ENCODE assay signal across 36 cellular contexts in genomic region chr4:103036169-103036568, GRCh38. TPM values are rescaled to one million over a fixed set of nuclear protein-coding genes. Genes with fewer than 3 reads are reported as not detected.
"Had no signal": no experiment of that assay in that cellular context is flagged by ENCODE, and none has a peak within 500 bp of the region (broad histone marks: within the 10 kb centered on the region; RNA-seq: fewer than 3 reads in every experiment).

No MANE protein-coding gene starts in this region.

- H3K9me3 ChIP-seq: body of pancreas, breast epithelium had no signal

- H3K36me3 ChIP-seq: adrenal gland, brain microvascular endothelial cell, breast epithelium had no signal

- H3K4me3 ChIP-seq: adrenal gland, body of pancreas, breast epithelium had no signal

- ATAC-seq: activated CD4-positive, alpha-beta T cell treated with anti-CD3 and anti-CD28 coated beads for 36 hours; activated CD8-positive, alpha-beta T cell treated with anti-CD3 and anti-CD28 coated beads for 36 hours; activated naive CD4-positive, alpha-beta T cell treated with anti-CD3 and anti-CD28 coated beads, Interleukin-2, amount 50 U/mL, for 72 hours; activated T-cell treated with anti-CD3 and anti-CD28 coated beads, Interleukin-2, amount 50 U/mL, for 4 hours; activated T-cell treated with anti-CD3 and anti-CD28 coated beads, Interleukin-2, amount 50 U/mL, for 72 hours; activated T-helper 17 cell treated with anti-CD3 and anti-CD28 coated beads, Interleukin-2, amount 50 U/mL, for 72 hours; body of pancreas; T-cell had no signal

- H3K4me3 Mint-ChIP-seq: activated B cell treated with CpG ODN at 0.5 μM for 24 hours; activated CD4-positive, alpha-beta memory T cell treated with anti-CD3 and anti-CD28 coated beads for 36 hours; activated CD4-positive, alpha-beta T cell treated with anti-CD3 and anti-CD28 coated beads for 36 hours; activated CD8-positive, alpha-beta T cell treated with anti-CD3 and anti-CD28 coated beads for 36 hours; activated naive CD4-positive, alpha-beta T cell treated with anti-CD3 and anti-CD28 coated beads for 36 hours; activated naive CD8-positive, alpha-beta T cell treated with anti-CD3 and anti-CD28 coated beads for 36 hours; activated T-cell treated with anti-CD3 and anti-CD28 coated beads, Interleukin-2, amount 50 U/mL, for 4 hours; activated T-cell treated with anti-CD3 and anti-CD28 coated beads, Interleukin-2, amount 50 U/mL, for 72 hours; activated T-helper 1 cell treated with anti-CD3 and anti-CD28 coated beads, Interleukin-12 subunit alpha, Interleukin-12 subunit beta, Interleukin-2, Interleukin-4 antibody, amounts not matched to agents 30 ng/mL and 10 ng/mL and 1 ng/mL, durations not matched to agents 14 hours and 24 hours and 36 hours; activated T-helper 17 cell treated with anti-CD3 and anti-CD28 coated beads, Interleukin-2, amount 50 U/mL, for 72 hours; central memory CD8-positive, alpha-beta T cell; T-cell; T-helper 2 cell treated with Interferon-gamma antibody and Interleukin-4, amounts not matched to agents 5 μg/mL and 100 μg/mL, for 36 hours had no signal

- H3K9me3 Mint-ChIP-seq: activated B cell treated with CpG ODN at 0.5 μM for 24 hours; activated CD4-positive, alpha-beta memory T cell treated with anti-CD3 and anti-CD28 coated beads for 36 hours; activated CD8-positive, alpha-beta T cell treated with anti-CD3 and anti-CD28 coated beads for 36 hours; activated naive CD4-positive, alpha-beta T cell treated with anti-CD3 and anti-CD28 coated beads for 36 hours; activated naive CD4-positive, alpha-beta T cell treated with anti-CD3 and anti-CD28 coated beads, Interleukin-2, amount 50 U/mL, for 72 hours; activated naive CD8-positive, alpha-beta T cell treated with anti-CD3 and anti-CD28 coated beads for 36 hours; activated T-cell treated with anti-CD3 and anti-CD28 coated beads, Interleukin-2, amount 50 U/mL, for 4 hours; activated T-cell treated with anti-CD3 and anti-CD28 coated beads, Interleukin-2, amount 50 U/mL, for 72 hours; activated T-helper 1 cell treated with anti-CD3 and anti-CD28 coated beads, Interleukin-12 subunit alpha, Interleukin-12 subunit beta, Interleukin-2, Interleukin-4 antibody, amounts not matched to agents 30 ng/mL and 10 ng/mL and 1 ng/mL, durations not matched to agents 14 hours and 24 hours and 36 hours; activated T-helper 17 cell treated with anti-CD3 and anti-CD28 coated beads, Interleukin-2, amount 50 U/mL, for 72 hours; central memory CD8-positive, alpha-beta T cell; T-cell; T-helper 2 cell treated with Interferon-gamma antibody and Interleukin-4, amounts not matched to agents 5 μg/mL and 100 μg/mL, for 36 hours had no signal

- H3K27me3 Mint-ChIP-seq: activated B cell treated with CpG ODN at 0.5 μM for 24 hours; activated CD4-positive, alpha-beta memory T cell treated with anti-CD3 and anti-CD28 coated beads for 36 hours; activated CD4-positive, alpha-beta T cell treated with anti-CD3 and anti-CD28 coated beads for 36 hours; activated CD8-positive, alpha-beta T cell treated with anti-CD3 and anti-CD28 coated beads for 36 hours; activated naive CD8-positive, alpha-beta T cell treated with anti-CD3 and anti-CD28 coated beads for 36 hours; activated T-helper 17 cell treated with anti-CD3 and anti-CD28 coated beads, Interleukin-2, amount 50 U/mL, for 72 hours; central memory CD8-positive, alpha-beta T cell; T-cell had no signal

- DNase-seq: activated B cell treated with CpG ODN at 0.5 μM for 24 hours; activated CD4-positive, alpha-beta memory T cell treated with anti-CD3 and anti-CD28 coated beads for 36 hours; activated CD4-positive, alpha-beta T cell treated with anti-CD3 and anti-CD28 coated beads for 36 hours; activated CD4-positive, alpha-beta T cell treated with anti-CD3 and anti-CD28 coated beads for 48 hours; activated CD4-positive, alpha-beta T cell treated with anti-CD3 and anti-CD28 coated beads, Interleukin-2, amount 50 U/mL, for 1 hour; activated CD4-positive, alpha-beta T cell treated with anti-CD3 and anti-CD28 coated beads, Interleukin-2, amount 50 U/mL, for 4 hours; activated CD4-positive, CD25-positive, alpha-beta regulatory T cell treated with anti-CD3 and anti-CD28 coated beads, Interleukin-2, amount 50 U/mL, for 72 hours; activated CD8-positive, alpha-beta memory T cell treated with anti-CD3 and anti-CD28 coated beads, Interleukin-2, amount 50 U/mL, for 4 hours; activated CD8-positive, alpha-beta T cell treated with anti-CD3 and anti-CD28 coated beads for 36 hours; activated effector memory CD4-positive, alpha-beta T cell treated with anti-CD3 and anti-CD28 coated beads, Interleukin-2, amount 50 U/mL, for 16 hours; activated gamma-delta T cell treated with Interleukin-2 at 50 U/mL for 16 hours; activated naive CD4-positive, alpha-beta T cell; activated naive CD4-positive, alpha-beta T cell treated with anti-CD3 and anti-CD28 coated beads for 36 hours; activated naive CD4-positive, alpha-beta T cell treated with anti-CD3 and anti-CD28 coated beads, Interleukin-2, amount 50 U/mL, for 16 hours; activated naive CD8-positive, alpha-beta T cell treated with anti-CD3 and anti-CD28 coated beads for 36 hours; activated T-cell treated with anti-CD3 and anti-CD28 coated beads for 4 hours; activated T-cell treated with anti-CD3 and anti-CD28 coated beads, Interleukin-2, amount 50 U/mL, for 1 hour; activated T-cell treated with anti-CD3 and anti-CD28 coated beads, Interleukin-2, amount 50 U/mL, for 4 hours; activated T-cell treated with anti-CD3 and anti-CD28 coated beads, Interleukin-2, amount 50 U/mL, for 72 hours; adrenal gland; amniotic stem cell; aorta; body of pancreas; brain microvascular endothelial cell; caudate nucleus; cerebellar nuclear complex; T-cell; T-helper 2 cell; T-helper 9 cell had no signal

- H3K4me1 ChIP-seq: adrenal gland, body of pancreas, breast epithelium had no signal

- H3K27me3 ChIP-seq: adrenal gland, body of pancreas, brain microvascular endothelial cell, breast epithelium had no signal

- H3K27ac ChIP-seq: adrenal gland, body of pancreas, brain microvascular endothelial cell, breast epithelium, VCaP had no signal

- H3K27ac Mint-ChIP-seq: activated B cell treated with CpG ODN at 0.5 μM for 24 hours; activated CD4-positive, alpha-beta memory T cell treated with anti-CD3 and anti-CD28 coated beads for 36 hours; activated CD4-positive, alpha-beta T cell treated with anti-CD3 and anti-CD28 coated beads for 36 hours; activated CD8-positive, alpha-beta T cell treated with anti-CD3 and anti-CD28 coated beads for 36 hours; activated naive CD4-positive, alpha-beta T cell treated with anti-CD3 and anti-CD28 coated beads for 36 hours; activated naive CD4-positive, alpha-beta T cell treated with anti-CD3 and anti-CD28 coated beads, Interleukin-2, amount 50 U/mL, for 72 hours; activated naive CD8-positive, alpha-beta T cell treated with anti-CD3 and anti-CD28 coated beads for 36 hours; activated T-cell treated with anti-CD3 and anti-CD28 coated beads, Interleukin-2, amount 50 U/mL, for 72 hours; activated T-helper 1 cell treated with anti-CD3 and anti-CD28 coated beads, Interleukin-12 subunit alpha, Interleukin-12 subunit beta, Interleukin-2, Interleukin-4 antibody, amounts not matched to agents 30 ng/mL and 10 ng/mL and 1 ng/mL, durations not matched to agents 14 hours and 24 hours and 36 hours; activated T-helper 17 cell treated with anti-CD3 and anti-CD28 coated beads, Interleukin-2, amount 50 U/mL, for 72 hours; T-cell; T-helper 2 cell treated with Interferon-gamma antibody and Interleukin-4, amounts not matched to agents 5 μg/mL and 100 μg/mL, for 36 hours had no signal

- H3K4me1 Mint-ChIP-seq: activated B cell treated with CpG ODN at 0.5 μM for 24 hours; activated CD4-positive, alpha-beta T cell treated with anti-CD3 and anti-CD28 coated beads for 36 hours; activated T-helper 17 cell treated with anti-CD3 and anti-CD28 coated beads, Interleukin-2, amount 50 U/mL, for 72 hours; central memory CD8-positive, alpha-beta T cell had no signal

RNA-seq across cellular contexts. Expression of gene SLC9B1, which starts 16.7 kb away (rescaled TPM):
- total RNA-seq: body of pancreas had no signal
